In the genomic region with DNA sequence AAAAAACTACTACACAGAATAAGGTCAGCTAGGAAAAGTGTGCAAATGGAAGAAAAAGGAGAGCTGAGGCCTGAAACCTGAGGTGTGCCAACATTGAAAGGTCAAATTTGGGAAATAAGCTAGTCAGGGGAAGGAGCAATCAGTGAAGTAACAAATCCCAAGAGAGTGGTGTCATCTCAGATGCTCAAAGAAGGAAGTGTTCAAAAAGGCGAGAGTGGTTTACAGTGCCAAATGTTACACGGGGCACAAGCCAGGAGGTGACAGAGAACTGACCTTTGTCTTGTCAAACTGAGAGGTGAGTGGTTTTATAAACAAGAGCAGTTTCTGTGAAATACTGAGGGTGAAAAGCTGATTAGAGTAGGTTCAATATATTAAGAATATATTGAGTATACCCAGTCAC, we compare ENCODE assay signal across 26 cellular contexts.
DNase-seq lines count a peak whose midpoint lies in the region; ATAC-seq, FAIRE-seq and TF ChIP-seq lines count a peak whose summit lies in the region.
"Had no signal": no experiment of that assay in that cellular context is flagged by ENCODE, and none has a peak within 500 bp of the region (broad histone marks: within the 10 kb centered on the region; RNA-seq: fewer than 3 reads in every experiment).

No MANE protein-coding gene starts in this region.

- CTCF ChIA-PET in HepG2 (lab: Yijun Ruan, JAX; ENCODE audit: low intra/inter-chr PET ratio, low total read pairs) = no interaction called here

- intact Hi-C loops in HepG2 (cut with micrococcal nuclease; ENCODE audit: unreplicated experiment) = no loop called here

- no peaks in the 10 kb centered on the region for H3K36me3 ChIP-seq in liver (ENCODE audit: control insufficient read depth in 4 of 4, insufficient read depth in 3 of 4, low read depth in 1 of 4, low read length in 3 of 4)
- H3K36me3 ChIP-seq in HepG2 (replicated peaks in 1 of 2; ENCODE audit: control insufficient read depth in 1 of 2, insufficient read depth in 2 of 2, low read length in 2 of 2) = no peaks in the 10 kb centered on the region
- H3K36me3 ChIP-seq: adrenal gland, brain microvascular endothelial cell, neutrophil had no signal

- DNase-seq in HepG2 (ENCODE audit: low spot score) (no peak), NB4 (ENCODE audit: low read depth) (peak; percentile 22), amygdala (lab: John Stamatoyannopoulos, UW) (no peak)
- DNase-seq in stimulated activated CD4-positive, alpha-beta T cell treated with anti-CD3 and anti-CD28 coated beads, Interleukin-15, amount 100 ng/mL, for 24 hours = no peak
- DNase-seq: activated CD4-positive, alpha-beta T cell treated with anti-CD3 and anti-CD28 coated beads for 4 hours; activated naive CD4-positive, alpha-beta T cell treated with Interleukin-2 at 50 U/mL for 16 hours; activated T-cell treated with anti-CD3 and anti-CD28 coated beads, Interleukin-2, amount 50 U/mL, for 48 hours; adrenal gland; DND-41; head of caudate nucleus; NCI-H1694; NCI-H69; psoas muscle; RPMI8226; T-helper 2 cell had no signal

- H3K79me2 ChIP-seq in HepG2 (ENCODE audit: insufficient read depth, low read length) = no peaks in the 10 kb centered on the region

- no peaks in the 10 kb centered on the region for H4K20me1 ChIP-seq in HepG2 (ENCODE audit: insufficient read depth, low read length)

- H3K27ac ChIP-seq in liver (ENCODE audit: low read depth in 1 of 2, low read length in 2 of 2) (peak overlapping the region; percentile 32 to 55), HepG2 (ENCODE audit: extremely low read length, insufficient read depth, low read length) (no peak overlapping the region)
- H3K27ac ChIP-seq: adrenal gland, brain microvascular endothelial cell, epithelial cell of prostate, KMS-11, neutrophil, psoas muscle, SK-N-MC had no signal

- H3K4me3 ChIP-seq in liver (ENCODE audit: low read depth in 1 of 3, low read length in 3 of 3) = no peak overlapping the region
- H3K4me3 ChIP-seq in HepG2 (replicated peaks in 1 of 3; ENCODE audit: insufficient read depth in 1 of 3, low read depth in 2 of 3, low read length in 3 of 3) = no peak overlapping the region
- no peak overlapping the region for H3K4me3 ChIP-seq in NB4 (ENCODE audit: low read depth, low read length)
- H3K4me3 ChIP-seq: adrenal gland, psoas muscle, SK-N-MC had no signal

- FAIRE-seq in HepG2 (lab: Jason Lieb, UNC) = no peak
- FAIRE-seq: A204.1, H54 had no signal

- ATAC-seq in HepG2 (no peak), HG03159 (IDR thresholded peaks at IDR 0.05; ENCODE audit: unreplicated experiment) (peak; percentile 62), GM21619 (IDR thresholded peaks at IDR 0.05; ENCODE audit: unreplicated experiment) (no peak), GM18867 (IDR thresholded peaks at IDR 0.05; ENCODE audit: unreplicated experiment) (no peak)
- ATAC-seq: psoas muscle had no signal

- H3K27me3 ChIP-seq in liver (ENCODE audit: control insufficient read depth in 4 of 4, insufficient read depth in 4 of 4, low read length in 3 of 4) = no peaks in the 10 kb centered on the region
- no peaks in the 10 kb centered on the region for H3K27me3 ChIP-seq in HepG2 (ENCODE audit: control insufficient read depth in 1 of 2, insufficient read depth in 2 of 2, low read length in 2 of 2)
- H3K27me3 ChIP-seq: adrenal gland, brain microvascular endothelial cell, neutrophil had no signal

- WGBS in liver = 27% methylated on average over 2 of the region's 2 CpGs
- WGBS in HepG2 (ENCODE audit: low lambda C conversion rate) = 4% methylated on average over 2 of the region's 2 CpGs

- no peak overlapping the region for H3K4me2 ChIP-seq in HepG2 (ENCODE audit: low read depth, low read length)
- H3K4me2 ChIP-seq: KMS-11 had no signal

- TF ChIP-seq RAD21 in liver (IDR thresholded peaks at IDR 0.05) (peak in 1 of 2 donors; percentile 4), HepG2 (CRISPR knock-in tag; IDR thresholded peaks at IDR 0.05) (no peak)

- no TSS peak for BruUV-seq in HepG2 (replicated peaks; lab: Mats Ljungman, UMichigan)

- no peak overlapping the region for H2AFZ ChIP-seq in HepG2 (ENCODE audit: low read length)

- TF ChIP-seq EP300 in HepG2 (IDR thresholded peaks at IDR 0.05; ENCODE audit: low read depth in 2 of 2, low read length in 2 of 2) (no peak), HepG2 (CRISPR knock-in tag; IDR thresholded peaks at IDR 0.05; ENCODE audit: borderline replicate concordance) (no peak)

- TF ChIP-seq POLR2A in HepG2 (IDR thresholded peaks at IDR 0.05; ENCODE audit: insufficient read depth in 1 of 2, low read depth in 2 of 2, low read length in 2 of 2) (no peak), NB4 (IDR thresholded peaks at IDR 0.05; ENCODE audit: extremely low read depth, insufficient read length) (no peak)

- POLR2A ChIA-PET in HepG2 (lab: Yijun Ruan, JAX) = no interaction called here

- no peak for TF ChIP-seq CTCF in liver (IDR thresholded peaks at IDR 0.05; ENCODE audit: low read depth, low read length, missing input control)
- TF ChIP-seq CTCF in HepG2 (CRISPR knock-in tag; IDR thresholded peaks at IDR 0.05) = no peak
- TF ChIP-seq CTCF in NB4 (IDR thresholded peaks at IDR 0.05; ENCODE audit: low read depth, low read length) = no peak

- H3K4me1 ChIP-seq in liver (ENCODE audit: control insufficient read depth in 4 of 4, insufficient read depth in 4 of 4, low read length in 3 of 4) = peaks cover 0 to 3% (median 0%) of the 10 kb centered on the region in 4 donors
- H3K4me1 ChIP-seq in HepG2 (ENCODE audit: insufficient read depth, low read length) = no peaks in the 10 kb centered on the region
- H3K4me1 ChIP-seq: adrenal gland, psoas muscle had no signal

- in situ Hi-C loops in HepG2 (cut with HindIII; ENCODE audit: extremely low pct_ligation_motif_present, low pct_unique_long_range_greater_than_20kb) = no loop called here

- peaks cover 0 to 3% (median 0%) of the 10 kb centered on the region in 4 donors for H3K9me3 ChIP-seq in liver (ENCODE audit: control insufficient read depth in 4 of 4, low read length in 3 of 4)
- H3K9me3 ChIP-seq in HepG2 (ENCODE audit: low read length) = no peaks in the 10 kb centered on the region; the same call in 1 of the 2 replicates
- H3K9me3 ChIP-seq: adrenal gland, neutrophil, psoas muscle had no signal

- H3K9ac ChIP-seq in liver (ENCODE audit: low read depth in 1 of 2, low read length in 2 of 2) = no peak overlapping the region
- H3K9ac ChIP-seq in HepG2 (ENCODE audit: insufficient read depth, low read depth, low read length) = no peak overlapping the region
- H3K9ac ChIP-seq: KMS-11 had no signal

TF ChIP-seq in liver, 16 proteins besides CTCF, POLR2A, EP300 and RAD21 (continues in another document):
- TF ChIP-seq SP1 (IDR thresholded peaks at IDR 0.05) (peak; percentile 60), REST (IDR thresholded peaks at IDR 0.05) (no peak), HNF4A (conservative IDR thresholded peaks at IDR 0.05) (peak; percentile 66 to 81), GABPA (IDR thresholded peaks at IDR 0.05 in 1 of 2, conservative IDR thresholded peaks at IDR 0.05 in 1 of 2) (no peak)

TF ChIP-seq in HepG2, 621 proteins besides CTCF, POLR2A, EP300 and RAD21 (continues in another document):
- TF ChIP-seq SP5 (CRISPR knock-in tag; IDR thresholded peaks at IDR 0.05; ENCODE audit: borderline replicate concordance, low read depth) = no peak
- TF ChIP-seq ZNF10 (CRISPR knock-in tag; IDR thresholded peaks at IDR 0.05; ENCODE audit: borderline replicate concordance, low read depth) = no peak
- no peak for TF ChIP-seq PCBP1 (IDR thresholded peaks at IDR 0.05; ENCODE audit: borderline replicate concordance, low read depth, low read length)
- no peak for TF ChIP-seq GATA4 (IDR thresholded peaks at IDR 0.05; ENCODE audit: borderline replicate concordance, low read depth)
- TF ChIP-seq HDAC1 (CRISPR knock-in tag; IDR thresholded peaks at IDR 0.05) = no peak
